ENCODE assay signal across 8 cellular contexts in the genomic region with DNA sequence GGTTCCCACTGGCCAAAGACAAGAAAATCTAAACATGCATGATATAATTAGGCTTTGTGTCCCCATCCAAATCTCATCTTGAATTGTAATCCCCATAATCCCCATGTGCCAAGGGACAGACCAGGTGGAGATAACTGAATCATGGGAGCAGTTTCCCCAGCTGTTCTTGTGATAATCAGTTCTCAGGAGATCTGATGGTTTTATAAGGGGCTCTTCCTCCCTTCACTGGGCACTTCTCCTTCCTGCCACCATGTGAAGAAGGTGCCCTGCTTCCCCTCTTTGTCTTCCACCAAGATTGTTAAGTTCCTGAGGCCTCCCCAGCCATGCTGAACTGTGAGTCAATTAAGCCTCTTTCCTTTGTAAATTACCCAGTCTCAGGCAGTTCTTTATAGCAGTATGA. TPM values are rescaled to one million over a fixed set of nuclear protein-coding genes. Genes with fewer than 3 reads are reported as not detected.
DNase-seq lines count a peak whose midpoint lies in the region; ATAC-seq and TF ChIP-seq lines count a peak whose summit lies in the region.
"Not testable (repeated sequence)": the region's sequence is repeated elsewhere in the genome, so short reads cannot be mapped to it uniquely, and the experiment has no call there.

No MANE protein-coding gene starts in this region.

- not testable (repeated sequence) for H3K9me3 ChIP-seq in CD4-positive, alpha-beta T cell (ENCODE audit: control insufficient read depth, low read length); T-helper 17 cell (ENCODE audit: control insufficient read depth, low read length, poor library complexity, severe bottlenecking); smooth muscle cell (replicated peaks; ENCODE audit: low read depth)
- H3K9me3 ChIP-seq in endodermal cell (ENCODE audit: control insufficient read depth, low read length) = peaks cover 12% of the 10 kb centered on the region

- not testable (repeated sequence) for H3K4me1 ChIP-seq in endodermal cell (ENCODE audit: control insufficient read depth, insufficient read depth, low read length); smooth muscle cell (ENCODE audit: low read depth)

- H3K4me2 ChIP-seq in smooth muscle cell = not testable (repeated sequence)

- not testable (repeated sequence) for TF ChIP-seq CTCF in CD4-positive, alpha-beta T cell (IDR thresholded peaks at IDR 0.05); HFFc6 (IDR thresholded peaks at IDR 0.05); endodermal cell (conservative IDR thresholded peaks at IDR 0.05); smooth muscle cell (IDR thresholded peaks at IDR 0.05; ENCODE audit: borderline replicate concordance, insufficient read depth, poor library complexity, severe bottlenecking)

- H3K27me3 Mint-ChIP-seq in CD4-positive, alpha-beta T cell; HFFc6 (ENCODE audit: insufficient read depth); T-helper 17 cell; activated naive CD4-positive, alpha-beta T cell treated with anti-CD3 and anti-CD28 coated beads for 36 hours (ENCODE audit: low read depth); endodermal cell (ENCODE audit: insufficient read depth); naive thymus-derived CD8-positive, alpha-beta T cell: not testable (repeated sequence)

- peaks cover 42% of the 10 kb centered on the region for H3K36me3 Mint-ChIP-seq in CD4-positive, alpha-beta T cell (ENCODE audit: low read depth)
- H3K36me3 Mint-ChIP-seq in HFFc6 (ENCODE audit: low read depth) (peaks cover 19% of the 10 kb centered on the region), endodermal cell (ENCODE audit: low read depth) (peaks cover 22% of the 10 kb centered on the region)
- H3K36me3 Mint-ChIP-seq in T-helper 17 cell (ENCODE audit: low read depth) = not testable (repeated sequence)
- peaks cover 12% of the 10 kb centered on the region for H3K36me3 Mint-ChIP-seq in activated naive CD4-positive, alpha-beta T cell treated with anti-CD3 and anti-CD28 coated beads for 36 hours (ENCODE audit: low read depth)
- H3K36me3 Mint-ChIP-seq in naive thymus-derived CD8-positive, alpha-beta T cell = peaks cover 5 to 16% (median 7%) of the 10 kb centered on the region in 3 donors

- intact Hi-C loops in CD4-positive, alpha-beta T cell (cut with DNase I, micrococcal nuclease); activated naive CD4-positive, alpha-beta T cell treated with anti-CD3 and anti-CD28 coated beads for 36 hours (cut with micrococcal nuclease): not testable (repeated sequence)

- H2AFZ ChIP-seq in smooth muscle cell (ENCODE audit: low read depth) = not testable (repeated sequence)

- H3K79me2 ChIP-seq in smooth muscle cell (ENCODE audit: low read depth) = peaks cover 98% of the 10 kb centered on the region

- H3K9ac ChIP-seq in endodermal cell (ENCODE audit: extremely low read depth, low read length, poor library complexity, severe bottlenecking); smooth muscle cell (ENCODE audit: low read depth): not testable (repeated sequence)

- peaks cover 83% of the 10 kb centered on the region for H3K4me1 Mint-ChIP-seq in CD4-positive, alpha-beta T cell (ENCODE audit: low read depth)
- H3K4me1 Mint-ChIP-seq in HFFc6 (ENCODE audit: low read depth) = peaks cover 46% of the 10 kb centered on the region
- peaks cover 49% of the 10 kb centered on the region for H3K4me1 Mint-ChIP-seq in T-helper 17 cell
- H3K4me1 Mint-ChIP-seq in activated naive CD4-positive, alpha-beta T cell treated with anti-CD3 and anti-CD28 coated beads for 36 hours (ENCODE audit: low read depth) = peaks cover 64% of the 10 kb centered on the region
- H3K4me1 Mint-ChIP-seq in endodermal cell = peaks cover 27% of the 10 kb centered on the region
- H3K4me1 Mint-ChIP-seq in naive thymus-derived CD8-positive, alpha-beta T cell = peaks cover 30 to 84% (median 73%) of the 10 kb centered on the region in 4 donors

- CTCF ChIA-PET in CD4-positive, alpha-beta T cell (lab: Charles Lee) = not testable (repeated sequence)
- CTCF ChIA-PET in activated naive CD4-positive, alpha-beta T cell treated with anti-CD3 and anti-CD28 coated beads for 36 hours (lab: Charles Lee) = interaction anchor here (1.0 kb wide), 1 partner anchor 13 kb away, joined by 3 read pairs; no protein-coding TSS in a partner anchor

- H3K27ac Mint-ChIP-seq in CD4-positive, alpha-beta T cell = peak overlapping the region; percentile 52
- H3K27ac Mint-ChIP-seq in HFFc6 (peak overlapping the region; percentile 82), T-helper 17 cell (peak overlapping the region; percentile 77), endodermal cell (peak overlapping the region; percentile 87)
- H3K27ac Mint-ChIP-seq in activated naive CD4-positive, alpha-beta T cell treated with anti-CD3 and anti-CD28 coated beads for 36 hours = peak overlapping the region; percentile 70
- peak overlapping the region; percentile 20 to 96 (median 79) for H3K27ac Mint-ChIP-seq in naive thymus-derived CD8-positive, alpha-beta T cell

- not testable (repeated sequence) for H3F3A ChIP-seq in smooth muscle cell (ENCODE audit: low read depth)

- not testable (repeated sequence) for H3K4me3 ChIP-seq in endodermal cell (ENCODE audit: low read length); smooth muscle cell

- H3K36me3 ChIP-seq in endodermal cell (ENCODE audit: control insufficient read depth, insufficient read depth, low read length); smooth muscle cell (ENCODE audit: low read depth): not testable (repeated sequence)

- ATAC-seq in CD4-positive, alpha-beta T cell (ENCODE audit: poor library complexity); T-helper 17 cell: not testable (repeated sequence)
- peak; percentile 32 to 37 for ATAC-seq in naive thymus-derived CD8-positive, alpha-beta T cell

- not testable (repeated sequence) for H3K9me3 Mint-ChIP-seq in CD4-positive, alpha-beta T cell; HFFc6; activated naive CD4-positive, alpha-beta T cell treated with anti-CD3 and anti-CD28 coated beads for 36 hours; naive thymus-derived CD8-positive, alpha-beta T cell
- H3K9me3 Mint-ChIP-seq in endodermal cell = peaks cover 10% of the 10 kb centered on the region

- H3K27me3 ChIP-seq in CD4-positive, alpha-beta T cell (ENCODE audit: control insufficient read depth, insufficient read depth, low read length); endodermal cell (ENCODE audit: control insufficient read depth, insufficient read depth, low read length, poor library complexity, severe bottlenecking); smooth muscle cell (ENCODE audit: low read depth): not testable (repeated sequence)

- H3K4me3 Mint-ChIP-seq in CD4-positive, alpha-beta T cell = peak overlapping the region; percentile 45
- not testable (repeated sequence) for H3K4me3 Mint-ChIP-seq in HFFc6; T-helper 17 cell; activated naive CD4-positive, alpha-beta T cell treated with anti-CD3 and anti-CD28 coated beads for 36 hours; endodermal cell
- H3K4me3 Mint-ChIP-seq in naive thymus-derived CD8-positive, alpha-beta T cell = peak overlapping the region; percentile 2 to 73 (median 56)

- DNase-seq in CD4-positive, alpha-beta T cell; HFFc6; T-helper 17 cell; activated naive CD4-positive, alpha-beta T cell treated with anti-CD3 and anti-CD28 coated beads for 36 hours; naive thymus-derived CD8-positive, alpha-beta T cell; smooth muscle cell (lab: John Stamatoyannopoulos, UW; ENCODE audit: unreplicated experiment): not testable (repeated sequence)
- DNase-seq in NCI-H524 (lab: John Stamatoyannopoulos, UW) = peak; percentile 90 to 94
- peak; percentile 52 for DNase-seq in endodermal cell

- not testable (repeated sequence) for H3K27ac ChIP-seq in CD4-positive, alpha-beta T cell (ENCODE audit: low read depth, low read length); endodermal cell (ENCODE audit: low read depth, low read length)
- peak overlapping the region; percentile 0 for H3K27ac ChIP-seq in smooth muscle cell (ENCODE audit: low read depth)

- peaks cover 99% of the 10 kb centered on the region for H4K20me1 ChIP-seq in smooth muscle cell (ENCODE audit: low read depth)

- POLR2A ChIA-PET in CD4-positive, alpha-beta T cell (lab: Charles Lee) = interaction anchor here (0.7 to 1.3 kb wide), 2 partner anchors 10 to 17 kb away, joined by 3 to 5 read pairs; no protein-coding TSS in a partner anchor
- POLR2A ChIA-PET in naive thymus-derived CD8-positive, alpha-beta T cell (lab: Charles Lee) = interaction anchor here (1.0 to 1.5 kb wide), 2 partner anchors 28 to 31 kb away, joined by 3 to 14 read pairs; no protein-coding TSS in a partner anchor

RNA-seq across cellular contexts. Expression of a gene that starts 32.5 kb away (rescaled TPM):
- total RNA-seq in CD4-positive, alpha-beta T cell = 100 to 1,000 TPM; 143 to 146 TPM
- 10 to 100 TPM; 20.4 to 24.8 (median 22.2) TPM for total RNA-seq in HFFc6 (2021; fragmentation: NEBNext Ultra II Directional; extraction: Animal tissue kit (Norgen Biotek cat#: 25700))
- total RNA-seq in T-helper 17 cell (100 to 1,000 TPM in 1 of 2 donors, 10 to 100 TPM in 1; 95.6 to 135 TPM), endodermal cell (10 to 100 TPM; 35.1 to 45.7 TPM), smooth muscle cell (16.9 and 39.9 TPM in 2 replicates)
- total RNA-seq in activated naive CD4-positive, alpha-beta T cell treated with anti-CD3 and anti-CD28 coated beads for 36 hours = 10 to 100 TPM; 40.6 to 42.7 TPM
- polyA plus RNA-seq in endodermal cell (2013, experiment 1 of 2) = 37.2 TPM
- 34.9 TPM for polyA plus RNA-seq in endodermal cell (2013, experiment 2 of 2)
- total RNA-seq in naive thymus-derived CD8-positive, alpha-beta T cell = 100 to 1,000 TPM in 1 of 2 experiments, 10 to 100 TPM in 1; 96.6 to 100 TPM
- 10 to 100 TPM; 28.7 to 41.1 (median 38.9) TPM for polyA plus RNA-seq in naive thymus-derived CD8-positive, alpha-beta T cell
- polyA plus RNA-seq in smooth muscle cell = 5.7 and 6.9 TPM in 2 replicates
